In genomic region chr4:182749768-182750167, GRCh38 we compare ENCODE assay signal across 17 cellular contexts.
DNase-seq lines count a peak whose midpoint lies in the region; ATAC-seq and TF ChIP-seq lines count a peak whose summit lies in the region.
"Had no signal": no experiment of that assay in that cellular context is flagged by ENCODE, and none has a peak within 500 bp of the region (broad histone marks: within the 10 kb centered on the region; RNA-seq: fewer than 3 reads in every experiment).

No MANE protein-coding gene starts in this region.

- ATAC-seq in GM21786 (IDR thresholded peaks at IDR 0.05; ENCODE audit: unreplicated experiment) (no peak), GM21381 (IDR thresholded peaks at IDR 0.05; ENCODE audit: unreplicated experiment) (no peak)
- ATAC-seq: K562, left ventricle myocardium superior had no signal

- H3K4me1 ChIP-seq in uterus: no peaks in the 10 kb centered on the region
- H3K4me1 ChIP-seq: BLaER1, esophagus muscularis mucosa had no signal

- no peaks in the 10 kb centered on the region for H3K9me3 ChIP-seq in uterus

- intact Hi-C loops in uterus (cut with DNase I; ENCODE audit: low total_unique reads): no loop called here

- no peaks in the 10 kb centered on the region for H3K27me3 ChIP-seq in uterus
- H3K27me3 ChIP-seq: BLaER1, esophagus muscularis mucosa had no signal

- H3K4me3 ChIP-seq in uterus: no peak overlapping the region
- H3K4me3 ChIP-seq: BLaER1, esophagus muscularis mucosa, K562 had no signal

- no peak for TF ChIP-seq POLR2A in uterus (IDR thresholded peaks at IDR 0.05)

- TF ChIP-seq CTCF in uterus (IDR thresholded peaks at IDR 0.05): no peak

- no peaks in the 10 kb centered on the region for H3K36me3 ChIP-seq in uterus

- no peak overlapping the region for H3K27ac ChIP-seq in uterus
- H3K27ac ChIP-seq: BLaER1, esophagus muscularis mucosa had no signal

- peak; percentile 77 for DNase-seq in DMS53 (lab: John Stamatoyannopoulos, UW)
- DNase-seq in NCI-H1417 treated with DMSO at 0.1 percent for 48 hours (lab: John Stamatoyannopoulos, UW): peak; percentile 26
- DNase-seq in NCI-H748 treated with DMSO at 0.1 percent for 48 hours (lab: John Stamatoyannopoulos, UW): peak; percentile 51
- peak; percentile 26 for DNase-seq in dermis blood vessel endothelial cell
- no peak for DNase-seq in COLO829 (ENCODE audit: low spot score)
- DNase-seq in uterus: no peak
- DNase-seq: activated CD4-positive, alpha-beta T cell treated with anti-CD3 and anti-CD28 coated beads, Interleukin-2, amount 50 U/mL, for 48 hours; anterior cingulate cortex; effector CD4-positive, alpha-beta T cell; left ventricle myocardium superior; NCI-H446 treated with DMSO at 0.1 percent for 48 hours; Right ventricle myocardium superior had no signal

Comparison
In these comparisons a context has a peak if more than half of its experiments do, and no peak if none do; other contexts are left out.
1. DNase-seq: peak in DMS53 (single experiment), NCI-H1417 treated with DMSO at 0.1 percent for 48 hours (single experiment), NCI-H748 treated with DMSO at 0.1 percent for 48 hours (single experiment) and dermis blood vessel endothelial cell (single experiment); none in COLO829 (single experiment) and uterus (0 of 2).